In the genomic region with DNA sequence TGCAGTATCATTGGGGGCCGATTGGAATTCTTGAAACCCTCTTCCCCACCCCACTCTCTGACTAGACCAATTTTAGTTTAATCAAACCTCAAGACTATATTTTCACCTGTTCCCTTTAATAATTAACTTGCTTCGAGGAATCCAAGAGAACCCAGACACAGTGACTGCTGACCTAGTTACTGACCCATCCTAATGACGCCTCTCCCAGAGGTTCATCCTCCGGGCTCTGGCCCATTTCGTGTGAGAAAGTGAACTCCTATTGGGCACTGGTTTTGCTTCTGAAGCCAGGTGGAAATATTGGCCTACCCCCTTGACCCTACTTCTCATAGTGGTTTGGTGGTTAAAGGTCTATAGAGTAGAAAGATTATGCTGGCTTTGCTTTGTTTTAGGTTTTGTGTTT, we compare ENCODE assay signal across 15 cellular contexts. TPM values are rescaled to one million over a fixed set of nuclear protein-coding genes. Genes with fewer than 3 reads are reported as not detected.
DNase-seq lines count a peak whose midpoint lies in the region; ATAC-seq and TF ChIP-seq lines count a peak whose summit lies in the region.
"Had no signal": no experiment of that assay in that cellular context is flagged by ENCODE, and none has a peak within 500 bp of the region (broad histone marks: within the 10 kb centered on the region; RNA-seq: fewer than 3 reads in every experiment).

No MANE protein-coding gene starts in this region.

- TF ChIP-seq POLR2A in esophagus muscularis mucosa (IDR thresholded peaks at IDR 0.05; ENCODE audit: low read depth) = no peak
- TF ChIP-seq POLR2A in right lobe of liver (IDR thresholded peaks at IDR 0.05) = no peak

- no peak for ATAC-seq in Right ventricle myocardium superior (ENCODE audit: poor library complexity)
- ATAC-seq in right lobe of liver = peak; percentile 46 to 83 (median 75)
- ATAC-seq: A549 had no signal

- intact Hi-C loops in Right ventricle myocardium superior (cut with DNase I) = loop anchor here (5.0 kb wide), 1 partner anchor 34 kb away; no protein-coding TSS in a partner anchor
- intact Hi-C loops in esophagus muscularis mucosa (cut with DNase I) = no loop called here
- intact Hi-C loops in right lobe of liver (cut with DNase I) = no loop called here

- no peak overlapping the region for H3K4me3 ChIP-seq in right atrium auricular region
- H3K4me3 ChIP-seq in esophagus muscularis mucosa = no peak overlapping the region
- H3K4me3 ChIP-seq in right lobe of liver = no peak overlapping the region
- H3K4me3 ChIP-seq: A549 had no signal

- H3K27me3 ChIP-seq in right atrium auricular region = no peaks in the 10 kb centered on the region
- no peaks in the 10 kb centered on the region for H3K27me3 ChIP-seq in esophagus muscularis mucosa
- no peaks in the 10 kb centered on the region for H3K27me3 ChIP-seq in right lobe of liver

- no peak for TF ChIP-seq EP300 in esophagus muscularis mucosa (IDR thresholded peaks at IDR 0.05)

- DNase-seq in right atrium auricular region (ENCODE audit: low spot score) = no peak
- DNase-seq in Right ventricle myocardium superior = no peak
- DNase-seq in esophagus muscularis mucosa (ENCODE audit: extremely low spot score) = no peak
- peak in 1 of 3 donors; percentile 68 for DNase-seq in right lobe of liver
- no peak for DNase-seq in KBM-7
- no peak for DNase-seq in NCI-H345 treated with DMSO at 0.1 percent for 48 hours (lab: John Stamatoyannopoulos, UW; ENCODE audit: unreplicated experiment)
- no peak for DNase-seq in activated gamma-delta T cell treated with Interleukin-2 at 50 U/mL for 16 hours
- DNase-seq: CD4-positive, alpha-beta T cell; NCI-H1105; NCI-H1694 treated with DMSO at 0.1 percent for 48 hours; NCI-H446 treated with DMSO at 0.1 percent for 48 hours; NCI-H774 had no signal

- H3K4me1 ChIP-seq in right atrium auricular region (peaks cover 0 to 61% of the 10 kb centered on the region in 2 donors), esophagus muscularis mucosa (peaks cover 54 to 67% (median 62%) of the 10 kb centered on the region in 4 donors), right lobe of liver (peaks cover 0 to 27% (median 11%) of the 10 kb centered on the region in 4 donors)

- peak overlapping the region; percentile 63 to 91 for H3K27ac ChIP-seq in right atrium auricular region
- H3K27ac ChIP-seq in esophagus muscularis mucosa (replicated peaks in 1 of 4) = peak overlapping the region; percentile 23 to 83 (median 80)
- peak overlapping the region in 2 of 3 donors; percentile 42 to 66 for H3K27ac ChIP-seq in right lobe of liver
- H3K27ac ChIP-seq: A549, HL-60, KMS-11 had no signal

- WGBS in esophagus muscularis mucosa = 92% methylated on average over 5 of the region's 5 CpGs
- WGBS in right lobe of liver (ENCODE audit: insufficient coverage, low coverage, low lambda C conversion rate, missing lambda C conversion rate) = 37% methylated on average over 5 of the region's 5 CpGs

- in situ Hi-C loops in KBM-7 (cut with MboI; ENCODE audit: low pct_unique_long_range_greater_than_20kb, low sequenced_read_pairs) = no loop called here

- TF ChIP-seq CTCF in right atrium auricular region (IDR thresholded peaks at IDR 0.05) (no peak), esophagus muscularis mucosa (IDR thresholded peaks at IDR 0.05) (no peak), right lobe of liver (IDR thresholded peaks at IDR 0.05) (no peak)

- no peaks in the 10 kb centered on the region for H3K36me3 ChIP-seq in right atrium auricular region
- no peaks in the 10 kb centered on the region for H3K36me3 ChIP-seq in esophagus muscularis mucosa
- no peaks in the 10 kb centered on the region for H3K36me3 ChIP-seq in right lobe of liver

- H3K9me3 ChIP-seq in right atrium auricular region = no peaks in the 10 kb centered on the region
- H3K9me3 ChIP-seq in esophagus muscularis mucosa = no peaks in the 10 kb centered on the region
- H3K9me3 ChIP-seq in right lobe of liver = no peaks in the 10 kb centered on the region
- H3K9me3 ChIP-seq: A549 had no signal

RNA-seq across cellular contexts. Expression of a gene that starts 39.9 kb away (rescaled TPM):
- total RNA-seq in right atrium auricular region (1,000 to 10,000 TPM in 1 of 2 donors, 100 to 1,000 TPM in 1; 425 to 1,004 TPM), Right ventricle myocardium superior (1,979 TPM), esophagus muscularis mucosa (1,000 to 10,000 TPM; 1,371 to 1,915 (median 1,581) TPM), right lobe of liver (100 to 1,000 TPM; 383 to 894 (median 710) TPM)
